In genomic region chr5:124867064-124867707, GRCh38 we compare ENCODE assay signal across 13 cellular contexts.
DNase-seq lines count a peak whose midpoint lies in the region; ATAC-seq and TF ChIP-seq lines count a peak whose summit lies in the region.
"Had no signal": no experiment of that assay in that cellular context is flagged by ENCODE, and none has a peak within 500 bp of the region (broad histone marks: within the 10 kb centered on the region; RNA-seq: fewer than 3 reads in every experiment).

No MANE protein-coding gene starts in this region.

- no peak for TF ChIP-seq CTCF in VCaP (conservative IDR thresholded peaks at IDR 0.05)
- TF ChIP-seq CTCF in foreskin fibroblast (IDR thresholded peaks at IDR 0.05; ENCODE audit: low read depth, low read length), result no peak
- no peak for TF ChIP-seq CTCF in right atrium auricular region (IDR thresholded peaks at IDR 0.05)

- H3K36me3 ChIP-seq in right atrium auricular region, result no peaks in the 10 kb centered on the region
- H3K36me3 ChIP-seq: colonic mucosa had no signal

- DNase-seq in GM04503 (ENCODE audit: low read depth) (peak; percentile 89), foreskin fibroblast (peak; percentile 83 to 88), skeletal muscle cell (ENCODE audit: low read depth) (peak; percentile 64), activated T-cell treated with anti-CD3 and anti-CD28 coated beads for 4 hours (no peak), NCI-H1092 treated with DMSO at 0.1 percent for 48 hours (lab: John Stamatoyannopoulos, UW) (no peak), right atrium auricular region (ENCODE audit: low spot score) (no peak)
- no peak for DNase-seq in activated CD8-positive, alpha-beta memory T cell treated with anti-CD3 and anti-CD28 coated beads, Interleukin-2, amount 10 ng/mL, durations not matched to agents 7 days and 5 days
- DNase-seq: activated T-cell treated with anti-CD3 and anti-CD28 coated beads, Interleukin-2, amount 50 U/mL, for 24 hours; colonic mucosa; midbrain; OCI-M1 had no signal

- H3K9me3 ChIP-seq in right atrium auricular region, result no peaks in the 10 kb centered on the region
- H3K9me3 ChIP-seq: colonic mucosa had no signal

- no peaks in the 10 kb centered on the region for H3K27me3 ChIP-seq in right atrium auricular region
- H3K27me3 ChIP-seq: colonic mucosa had no signal

- CTCF ChIA-PET in activated CD8-positive, alpha-beta memory T cell treated with anti-CD3 and anti-CD28 coated beads, Interleukin-2, amount 10 ng/mL, durations not matched to agents 7 days and 5 days (lab: Charles Lee), result no interaction called here

- no peak overlapping the region for H3K27ac Mint-ChIP-seq in activated CD8-positive, alpha-beta memory T cell treated with anti-CD3 and anti-CD28 coated beads, Interleukin-2, amount 10 ng/mL, durations not matched to agents 7 days and 5 days
- H3K27ac Mint-ChIP-seq: activated T-cell treated with anti-CD3 and anti-CD28 coated beads, Interleukin-2, amount 50 U/mL, for 24 hours; stimulated activated effector memory CD8-positive, alpha-beta T cell treated with anti-CD3 and anti-CD28 coated beads, Interleukin-12 subunit alpha, Interleukin-12 subunit beta, amount 100 ng/mL, for 72 hours had no signal

- H3K27ac ChIP-seq in VCaP, result peak overlapping the region; percentile 1; the same call in 1 of the 2 replicates
- H3K27ac ChIP-seq in right atrium auricular region, result peak overlapping the region in 1 of 2 donors; percentile 69
- H3K27ac ChIP-seq: colonic mucosa had no signal

- no peak overlapping the region for H3K4me3 Mint-ChIP-seq in activated CD8-positive, alpha-beta memory T cell treated with anti-CD3 and anti-CD28 coated beads, Interleukin-2, amount 10 ng/mL, durations not matched to agents 7 days and 5 days
- H3K4me3 Mint-ChIP-seq: activated T-cell treated with anti-CD3 and anti-CD28 coated beads, Interleukin-2, amount 50 U/mL, for 24 hours; stimulated activated effector memory CD8-positive, alpha-beta T cell treated with anti-CD3 and anti-CD28 coated beads, Interleukin-12 subunit alpha, Interleukin-12 subunit beta, amount 100 ng/mL, for 72 hours had no signal

- H3K9me3 Mint-ChIP-seq in activated CD8-positive, alpha-beta memory T cell treated with anti-CD3 and anti-CD28 coated beads, Interleukin-2, amount 10 ng/mL, durations not matched to agents 7 days and 5 days (ENCODE audit: low read depth), result peaks cover 4% of the 10 kb centered on the region
- H3K9me3 Mint-ChIP-seq: activated T-cell treated with anti-CD3 and anti-CD28 coated beads, Interleukin-2, amount 50 U/mL, for 24 hours had no signal

- H3K36me3 Mint-ChIP-seq in activated CD8-positive, alpha-beta memory T cell treated with anti-CD3 and anti-CD28 coated beads, Interleukin-2, amount 10 ng/mL, durations not matched to agents 7 days and 5 days, result no peaks in the 10 kb centered on the region
- H3K36me3 Mint-ChIP-seq: stimulated activated effector memory CD8-positive, alpha-beta T cell treated with anti-CD3 and anti-CD28 coated beads, Interleukin-12 subunit alpha, Interleukin-12 subunit beta, amount 100 ng/mL, for 72 hours had no signal

- H3K4me3 ChIP-seq in foreskin fibroblast (ENCODE audit: low read depth in 1 of 2, low read length in 2 of 2) (no peak overlapping the region), skeletal muscle cell (ENCODE audit: low read depth, low read length) (no peak overlapping the region), right atrium auricular region (no peak overlapping the region)
- H3K4me3 ChIP-seq: colonic mucosa had no signal

- peaks cover 2% of the 10 kb centered on the region for H3K4me1 Mint-ChIP-seq in activated CD8-positive, alpha-beta memory T cell treated with anti-CD3 and anti-CD28 coated beads, Interleukin-2, amount 10 ng/mL, durations not matched to agents 7 days and 5 days
- H3K4me1 Mint-ChIP-seq: stimulated activated effector memory CD8-positive, alpha-beta T cell treated with anti-CD3 and anti-CD28 coated beads, Interleukin-12 subunit alpha, Interleukin-12 subunit beta, amount 100 ng/mL, for 72 hours had no signal

- H3K4me1 ChIP-seq in right atrium auricular region, result peaks cover 0 to 45% of the 10 kb centered on the region in 2 donors
- H3K4me1 ChIP-seq: colonic mucosa had no signal

- H3K27me3 Mint-ChIP-seq in activated CD8-positive, alpha-beta memory T cell treated with anti-CD3 and anti-CD28 coated beads, Interleukin-2, amount 10 ng/mL, durations not matched to agents 7 days and 5 days, result no peaks in the 10 kb centered on the region
- H3K27me3 Mint-ChIP-seq: activated T-cell treated with anti-CD3 and anti-CD28 coated beads, Interleukin-2, amount 50 U/mL, for 24 hours had no signal

- ATAC-seq in activated CD8-positive, alpha-beta memory T cell treated with anti-CD3 and anti-CD28 coated beads, Interleukin-2, amount 10 ng/mL, durations not matched to agents 7 days and 5 days, result no peak
- ATAC-seq: stimulated activated effector memory CD8-positive, alpha-beta T cell treated with anti-CD3 and anti-CD28 coated beads, Interleukin-12 subunit alpha, Interleukin-12 subunit beta, amount 100 ng/mL, for 72 hours had no signal

Comparison
In these comparisons a context has a peak if more than half of its experiments do, and no peak if none do; other contexts are left out.
1. DNase-seq: peak in GM04503 (single experiment), foreskin fibroblast (2 of 2) and skeletal muscle cell (single experiment); none in activated T-cell treated with anti-CD3 and anti-CD28 coated beads for 4 hours (single experiment), activated CD8-positive, alpha-beta memory T cell treated with anti-CD3 and anti-CD28 coated beads, Interleukin-2, amount 10 ng/mL, durations not matched to agents 7 days and 5 days (single experiment), NCI-H1092 treated with DMSO at 0.1 percent for 48 hours (single experiment) and right atrium auricular region (single experiment).